Comparison of ENCODE assay signal across 23 cellular contexts in the genomic region with DNA sequence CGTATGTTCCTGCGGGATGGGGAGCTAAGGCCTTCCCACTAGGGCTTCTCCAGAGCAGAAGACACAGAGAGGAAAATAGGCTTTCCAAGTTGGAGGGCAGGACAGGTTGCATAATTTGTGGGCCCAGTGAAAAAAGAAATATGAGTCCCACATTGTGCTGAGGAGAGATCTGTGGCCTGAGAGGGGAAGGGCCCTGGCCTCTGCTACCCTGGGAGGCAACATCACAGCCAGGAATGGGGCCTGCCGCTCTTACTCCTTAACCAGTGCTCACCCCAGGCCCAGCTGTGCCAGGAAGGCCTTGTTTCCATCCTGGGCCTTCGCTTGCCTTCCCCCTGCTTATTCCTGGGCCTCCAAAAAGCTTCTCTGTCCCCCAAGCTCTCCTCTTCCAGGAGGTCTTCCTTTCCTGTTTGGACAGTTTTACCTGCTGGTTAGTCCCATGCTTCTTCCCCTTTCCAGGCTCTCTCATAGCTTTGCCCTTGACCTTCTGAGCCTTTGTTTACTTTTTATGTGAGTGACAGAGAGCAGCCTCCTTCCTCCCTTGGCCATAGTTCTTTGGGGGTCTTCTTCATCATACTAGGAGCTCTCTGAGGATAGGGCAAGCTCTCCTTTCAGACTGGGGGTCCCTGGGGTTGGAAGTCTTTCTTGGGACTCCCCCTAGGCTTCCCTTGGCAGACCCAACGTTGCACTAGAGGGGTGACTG. TPM values are rescaled to one million over a fixed set of nuclear protein-coding genes. Genes with fewer than 3 reads are reported as not detected.
DNase-seq lines count a peak whose midpoint lies in the region; ATAC-seq and TF ChIP-seq lines count a peak whose summit lies in the region.
"Had no signal": no experiment of that assay in that cellular context is flagged by ENCODE, and none has a peak within 500 bp of the region (broad histone marks: within the 10 kb centered on the region; RNA-seq: fewer than 3 reads in every experiment).

No MANE protein-coding gene starts in this region.

- H3K36me3 Mint-ChIP-seq in Caco-2 (ENCODE audit: insufficient read depth, unreplicated experiment) (no peaks in the 10 kb centered on the region), progenitor cell of endocrine pancreas (ENCODE audit: insufficient read depth) (no peaks in the 10 kb centered on the region)
- H3K36me3 Mint-ChIP-seq in stimulated activated naive B cell treated with anti-CD40 and anti-IgM and Interleukin-4, amounts not matched to agents 10 μg/mL and 1 μg/mL and 100 μg/mL, for 72 hours = no peaks in the 10 kb centered on the region
- H3K36me3 Mint-ChIP-seq: CD14-positive monocyte had no signal

- H3K9me3 Mint-ChIP-seq in Caco-2 (ENCODE audit: unreplicated experiment) (no peaks in the 10 kb centered on the region), progenitor cell of endocrine pancreas (ENCODE audit: low read depth) (no peaks in the 10 kb centered on the region)
- H3K9me3 Mint-ChIP-seq in stimulated activated naive B cell treated with anti-CD40 and anti-IgM and Interleukin-4, amounts not matched to agents 10 μg/mL and 1 μg/mL and 100 μg/mL, for 72 hours = no peaks in the 10 kb centered on the region
- H3K9me3 Mint-ChIP-seq: CD14-positive monocyte; stimulated activated naive CD8-positive, alpha-beta T cell treated with anti-CD3 and anti-CD28 coated beads, Interleukin-15, Interleukin-2, amounts not matched to agents 100 ng/mL and 50 ng/mL, for 24 hours had no signal

- no TSS peak for BruUV-seq in Caco-2 (replicated peaks; lab: Mats Ljungman, UMichigan)

- CTCF ChIA-PET in Caco-2 (lab: Charles Lee) = interaction anchor here (0.9 kb wide), 1 partner anchor 335 kb away, joined by 3 read pairs; no protein-coding TSS in a partner anchor

- ATAC-seq in RWPE2 (ENCODE audit: low read depth) (no peak), HG03565 (IDR thresholded peaks at IDR 0.05; ENCODE audit: unreplicated experiment) (no peak)
- no peak for ATAC-seq in stimulated activated naive B cell treated with anti-CD40 and anti-IgM and Interleukin-4, amounts not matched to agents 10 μg/mL and 1 μg/mL and 100 μg/mL, for 72 hours (replicated peaks)

- H3K9me3 ChIP-seq in Caco-2 = no peaks in the 10 kb centered on the region
- H3K9me3 ChIP-seq in RWPE2 (ENCODE audit: severe bottlenecking) = no peaks in the 10 kb centered on the region
- H3K9me3 ChIP-seq: HAP-1, tibial nerve had no signal

- H3K27ac Mint-ChIP-seq in Caco-2 (ENCODE audit: unreplicated experiment) (peak overlapping the region; percentile 58), progenitor cell of endocrine pancreas (peak overlapping the region; percentile 54)
- H3K27ac Mint-ChIP-seq in stimulated activated naive B cell treated with anti-CD40 and anti-IgM and Interleukin-4, amounts not matched to agents 10 μg/mL and 1 μg/mL and 100 μg/mL, for 72 hours = no peak overlapping the region
- H3K27ac Mint-ChIP-seq: stimulated activated naive CD8-positive, alpha-beta T cell treated with anti-CD3 and anti-CD28 coated beads, Interleukin-15, Interleukin-2, amounts not matched to agents 100 ng/mL and 50 ng/mL, for 24 hours had no signal

- H3K27me3 ChIP-seq in Caco-2 (replicated peaks; ENCODE audit: control insufficient read depth, insufficient read depth, low read length) (no peaks in the 10 kb centered on the region), RWPE2 (ENCODE audit: insufficient read depth, poor library complexity, severe bottlenecking) (no peaks in the 10 kb centered on the region)
- H3K27me3 ChIP-seq: cardiac muscle cell, tibial nerve had no signal

- no peak overlapping the region for H3K4me3 Mint-ChIP-seq in Caco-2 (ENCODE audit: unreplicated experiment)
- no peak overlapping the region for H3K4me3 Mint-ChIP-seq in progenitor cell of endocrine pancreas (ENCODE audit: low read depth)
- no peak overlapping the region for H3K4me3 Mint-ChIP-seq in stimulated activated naive B cell treated with anti-CD40 and anti-IgM and Interleukin-4, amounts not matched to agents 10 μg/mL and 1 μg/mL and 100 μg/mL, for 72 hours
- H3K4me3 Mint-ChIP-seq: CD14-positive monocyte; stimulated activated naive CD8-positive, alpha-beta T cell treated with anti-CD3 and anti-CD28 coated beads, Interleukin-15, Interleukin-2, amounts not matched to agents 100 ng/mL and 50 ng/mL, for 24 hours had no signal

- no peak for TF ChIP-seq CTCF in Caco-2 (IDR thresholded peaks at IDR 0.05; ENCODE audit: insufficient read depth in 1 of 2, low read depth in 1 of 2, low read length in 1 of 2, severe bottlenecking in 1 of 2, unreplicated experiment in 1 of 2)
- no peak for TF ChIP-seq CTCF in RWPE2 (IDR thresholded peaks at IDR 0.05; ENCODE audit: poor library complexity, severe bottlenecking)
- TF ChIP-seq CTCF in progenitor cell of endocrine pancreas (IDR thresholded peaks at IDR 0.05; ENCODE audit: unreplicated experiment) = no peak

- DNase-seq in Caco-2 (no peak), RWPE2 (ENCODE audit: low spot score) (peak; percentile 42), cardiac septum (ENCODE audit: low spot score) (peak; percentile 38), progenitor cell of endocrine pancreas (ENCODE audit: low spot score, unreplicated experiment) (no peak), RPMI8226 (no peak), NCI-H2107 treated with DMSO at 0.1 percent for 48 hours (lab: John Stamatoyannopoulos, UW; ENCODE audit: unreplicated experiment) (no peak)
- DNase-seq in stimulated activated naive B cell treated with anti-CD40 and anti-IgM and Interleukin-4, amounts not matched to agents 10 μg/mL and 1 μg/mL and 100 μg/mL, for 72 hours = no peak
- DNase-seq: activated CD4-positive, alpha-beta T cell treated with anti-CD3 and anti-CD28 coated beads, Interleukin-2, amount 50 U/mL, for 4 hours; anterior cingulate cortex; glutamatergic neuron; mammary epithelial cell; NCI-H1048; NCI-H187; NCI-H526 treated with DMSO at 0.1 percent for 48 hours; stimulated activated CD4-positive, alpha-beta T cell treated with anti-CD3 and anti-CD28 coated beads, Interleukin-4, amount 100 ng/mL, for 4 hours had no signal

- H3K27ac ChIP-seq in RWPE2 (ENCODE audit: poor library complexity, severe bottlenecking) = no peak overlapping the region
- H3K27ac ChIP-seq: cardiac muscle cell, HL-60, SK-N-MC had no signal

- no peaks in the 10 kb centered on the region for H3K36me3 ChIP-seq in Caco-2 (ENCODE audit: control insufficient read depth, insufficient read depth, low read length)
- H3K36me3 ChIP-seq in RWPE2 (ENCODE audit: low read depth) = no peaks in the 10 kb centered on the region
- H3K36me3 ChIP-seq: cardiac muscle cell, HAP-1, tibial nerve had no signal

- H3K27me3 Mint-ChIP-seq in Caco-2 (ENCODE audit: insufficient read depth, unreplicated experiment) (no peaks in the 10 kb centered on the region), progenitor cell of endocrine pancreas (peaks cover 13% of the 10 kb centered on the region)
- peaks cover 29 to 34% of the 10 kb centered on the region in 2 donors for H3K27me3 Mint-ChIP-seq in stimulated activated naive B cell treated with anti-CD40 and anti-IgM and Interleukin-4, amounts not matched to agents 10 μg/mL and 1 μg/mL and 100 μg/mL, for 72 hours

- H3K4me3 ChIP-seq in Caco-2 (ENCODE audit: low read depth, low read length) = no peak overlapping the region
- H3K4me3 ChIP-seq in RWPE2 (ENCODE audit: severe bottlenecking) = no peak overlapping the region
- H3K4me3 ChIP-seq: cardiac muscle cell, HAP-1, SK-N-MC, tibial nerve had no signal

- H3K4me1 Mint-ChIP-seq in Caco-2 (ENCODE audit: low read depth, unreplicated experiment) = peaks cover 14% of the 10 kb centered on the region
- H3K4me1 Mint-ChIP-seq in progenitor cell of endocrine pancreas (ENCODE audit: low read depth) = peaks cover 24% of the 10 kb centered on the region
- H3K4me1 Mint-ChIP-seq in stimulated activated naive B cell treated with anti-CD40 and anti-IgM and Interleukin-4, amounts not matched to agents 10 μg/mL and 1 μg/mL and 100 μg/mL, for 72 hours = peaks cover 3 to 7% of the 10 kb centered on the region in 2 donors

- intact Hi-C loops in Caco-2 (cut with micrococcal nuclease; ENCODE audit: unreplicated experiment) = no loop called here
- intact Hi-C loops in cardiac septum (cut with DNase I) = no loop called here

- H3K4me1 ChIP-seq in Caco-2 = no peaks in the 10 kb centered on the region
- peaks cover 5% of the 10 kb centered on the region for H3K4me1 ChIP-seq in RWPE2 (ENCODE audit: insufficient read depth, poor library complexity, severe bottlenecking)
- H3K4me1 ChIP-seq: HAP-1 had no signal

- POLR2A ChIA-PET in Caco-2 (lab: Charles Lee) = no interaction called here

RNA-seq across cellular contexts. Expression of a gene that starts 26.2 kb away (rescaled TPM):
- total RNA-seq in Caco-2 (2022) = 172 and 174 TPM in 2 replicates
- 233 TPM for total RNA-seq in cardiac septum
- 243 and 267 TPM in 2 replicates for total RNA-seq in progenitor cell of endocrine pancreas

RNA-seq across cellular contexts. Expression of a gene that starts 56.2 kb away (rescaled TPM):
- 65.4 and 66.7 TPM in 2 replicates for total RNA-seq in Caco-2 (2022)
- total RNA-seq in cardiac septum = 38.4 TPM
- 39.8 and 41.9 TPM in 2 replicates for total RNA-seq in progenitor cell of endocrine pancreas

Comparison
In these comparisons a context has a peak if more than half of its experiments do, and no peak if none do; other contexts are left out.
1. DNase-seq: peak in RWPE2 (single experiment) and cardiac septum (single experiment); none in Caco-2 (0 of 2), progenitor cell of endocrine pancreas (single experiment), RPMI8226 (single experiment), NCI-H2107 treated with DMSO at 0.1 percent for 48 hours (single experiment) and stimulated activated naive B cell treated with anti-CD40 and anti-IgM and Interleukin-4, amounts not matched to agents 10 μg/mL and 1 μg/mL and 100 μg/mL, for 72 hours (single experiment).